ENCODE assay signal across 1 cellular context in genomic region chr16:47392114-47392513, GRCh38.
A peak's percentile ranks its signal among the peaks of the same experiment; 100 is the strongest.
TF ChIP-seq lines count a peak whose summit lies in the region.

No MANE protein-coding gene starts in this region.

TF ChIP-seq in K562, 482 proteins besides CTCF, POLR2A, EP300 and RAD21 (continued from another document and continues in another):
- TF ChIP-seq PRDM10 (IDR thresholded peaks at IDR 0.05; ENCODE audit: partially characterized antibody), result peak; percentile 24
- peak; percentile 58; the same call in 1 of the 2 replicates for TF ChIP-seq HES1 (IDR thresholded peaks at IDR 0.05; ENCODE audit: low read depth)
- TF ChIP-seq, protein P1, sequence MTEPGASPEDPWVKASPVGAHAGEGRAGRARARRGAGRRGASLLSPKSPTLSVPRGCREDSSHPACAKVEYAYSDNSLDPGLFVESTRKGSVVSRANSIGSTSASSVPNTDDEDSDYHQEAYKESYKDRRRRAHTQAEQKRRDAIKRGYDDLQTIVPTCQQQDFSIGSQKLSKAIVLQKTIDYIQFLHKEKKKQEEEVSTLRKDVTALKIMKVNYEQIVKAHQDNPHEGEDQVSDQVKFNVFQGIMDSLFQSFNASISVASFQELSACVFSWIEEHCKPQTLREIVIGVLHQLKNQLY (CRISPR knock-in tag; conservative IDR thresholded peaks at IDR 0.05), result no peak
- TF ChIP-seq NR1H2 (CRISPR knock-in tag; IDR thresholded peaks at IDR 0.05), result no peak
- TF ChIP-seq SIX5 (IDR thresholded peaks at IDR 0.05; ENCODE audit: borderline replicate concordance in 1 of 2, insufficient read depth in 1 of 2, low read depth in 1 of 2, low read length in 2 of 2), result no peak
- no peak for TF ChIP-seq TAF15 (IDR thresholded peaks at IDR 0.05; ENCODE audit: low read depth, low read length)
- peak in 1 of 2 experiments; percentile 60; a peak in 1 of 4 replicates for TF ChIP-seq TBL1XR1 (IDR thresholded peaks at IDR 0.05; ENCODE audit: low read length in 2 of 2)
- TF ChIP-seq ZKSCAN8 (CRISPR knock-in tag; IDR thresholded peaks at IDR 0.05), result no peak
- TF ChIP-seq KDM1A (IDR thresholded peaks at IDR 0.05), result peak in 1 of 2 experiments; percentile 63; a peak in 2 of 4 replicates
- TF ChIP-seq CSDE1 (IDR thresholded peaks at IDR 0.05), result no peak
- TF ChIP-seq ELF4 (CRISPR knock-in tag; IDR thresholded peaks at IDR 0.05), result 0 out of 2 replicates have a peak, but pooled peaks have one; percentile 67
- TF ChIP-seq MYC (IDR thresholded peaks at IDR 0.05; ENCODE audit: low read depth, low read length), result peak; percentile 45; the same call in 1 of the 2 replicates
- no peak for TF ChIP-seq MYC (CRISPR knock-in tag; IDR thresholded peaks at IDR 0.05; ENCODE audit: borderline replicate concordance, low read depth)
- peak; percentile 81 for TF ChIP-seq CTBP1 (IDR thresholded peaks at IDR 0.05; ENCODE audit: borderline replicate concordance)
- TF ChIP-seq JUND (IDR thresholded peaks at IDR 0.05; ENCODE audit: borderline replicate concordance, low read depth, low read length), result peak; percentile 33; the same call in 1 of the 2 replicates
- TF ChIP-seq JUND (tag; IDR thresholded peaks at IDR 0.05; ENCODE audit: borderline replicate concordance, low read depth, low read length), result no peak
- no peak for TF ChIP-seq ZNF75A (CRISPR knock-in tag; IDR thresholded peaks at IDR 0.05)
- peak; percentile 17; the same call in 1 of the 2 replicates for TF ChIP-seq FOXM1 (IDR thresholded peaks at IDR 0.05; ENCODE audit: low read depth)
- TF ChIP-seq FOXM1 (CRISPR knock-in tag; IDR thresholded peaks at IDR 0.05; ENCODE audit: low read depth), result no peak
- no peak for TF ChIP-seq KLF16 (IDR thresholded peaks at IDR 0.05)
- no peak for TF ChIP-seq CREB1 (IDR thresholded peaks at IDR 0.05)
- TF ChIP-seq CREB1 (CRISPR knock-in tag; IDR thresholded peaks at IDR 0.05), result no peak
- TF ChIP-seq, protein P2, sequence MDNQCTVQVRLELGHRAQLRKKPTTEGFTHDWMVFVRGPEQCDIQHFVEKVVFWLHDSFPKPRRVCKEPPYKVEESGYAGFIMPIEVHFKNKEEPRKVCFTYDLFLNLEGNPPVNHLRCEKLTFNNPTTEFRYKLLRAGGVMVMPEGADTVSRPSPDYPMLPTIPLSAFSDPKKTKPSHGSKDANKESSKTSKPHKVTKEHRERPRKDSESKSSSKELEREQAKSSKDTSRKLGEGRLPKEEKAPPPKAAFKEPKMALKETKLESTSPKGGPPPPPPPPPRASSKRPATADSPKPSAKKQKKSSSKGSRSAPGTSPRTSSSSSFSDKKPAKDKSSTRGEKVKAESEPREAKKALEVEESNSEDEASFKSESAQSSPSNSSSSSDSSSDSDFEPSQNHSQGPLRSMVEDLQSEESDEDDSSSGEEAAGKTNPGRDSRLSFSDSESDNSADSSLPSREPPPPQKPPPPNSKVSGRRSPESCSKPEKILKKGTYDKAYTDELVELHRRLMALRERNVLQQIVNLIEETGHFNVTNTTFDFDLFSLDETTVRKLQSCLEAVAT (IDR thresholded peaks at IDR 0.05), result peak in 1 of 2 experiments; percentile 98; a peak in 2 of 4 replicates
- TF ChIP-seq ATF2 (CRISPR knock-in tag; IDR thresholded peaks at IDR 0.05), result no peak
- TF ChIP-seq PRMT5 (CRISPR knock-in tag; IDR thresholded peaks at IDR 0.05), result no peak
- peak; percentile 54; the same call in 1 of the 2 replicates for TF ChIP-seq MTA3 (IDR thresholded peaks at IDR 0.05; ENCODE audit: borderline replicate concordance)
- 0 out of 3 replicates have a peak, but pooled peaks of 1 of the 2 experiments have one; percentile 20 for TF ChIP-seq CBX3 (IDR thresholded peaks at IDR 0.05; ENCODE audit: borderline replicate concordance in 1 of 2, low read length in 2 of 2)
- TF ChIP-seq ZBTB17 (CRISPR knock-in tag; IDR thresholded peaks at IDR 0.05), result peak; percentile 28; the same call in 1 of the 2 replicates
- TF ChIP-seq, protein P3, sequence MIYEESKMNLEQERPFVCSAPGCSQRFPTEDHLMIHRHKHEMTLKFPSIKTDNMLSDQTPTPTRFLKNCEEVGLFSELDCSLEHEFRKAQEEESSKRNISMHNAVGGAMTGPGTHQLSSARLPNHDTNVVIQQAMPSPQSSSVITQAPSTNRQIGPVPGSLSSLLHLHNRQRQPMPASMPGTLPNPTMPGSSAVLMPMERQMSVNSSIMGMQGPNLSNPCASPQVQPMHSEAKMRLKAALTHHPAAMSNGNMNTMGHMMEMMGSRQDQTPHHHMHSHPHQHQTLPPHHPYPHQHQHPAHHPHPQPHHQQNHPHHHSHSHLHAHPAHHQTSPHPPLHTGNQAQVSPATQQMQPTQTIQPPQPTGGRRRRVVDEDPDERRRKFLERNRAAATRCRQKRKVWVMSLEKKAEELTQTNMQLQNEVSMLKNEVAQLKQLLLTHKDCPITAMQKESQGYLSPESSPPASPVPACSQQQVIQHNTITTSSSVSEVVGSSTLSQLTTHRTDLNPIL (CRISPR knock-in tag; IDR thresholded peaks at IDR 0.05), result no peak
- no peak for TF ChIP-seq ZNF121 (CRISPR knock-in tag; conservative IDR thresholded peaks at IDR 0.05)
- no peak for TF ChIP-seq HIVEP1 (CRISPR knock-in tag; IDR thresholded peaks at IDR 0.05)
- TF ChIP-seq BDP1 (IDR thresholded peaks at IDR 0.05; ENCODE audit: insufficient read depth, insufficient read length), result no peak
- TF ChIP-seq, protein P4, sequence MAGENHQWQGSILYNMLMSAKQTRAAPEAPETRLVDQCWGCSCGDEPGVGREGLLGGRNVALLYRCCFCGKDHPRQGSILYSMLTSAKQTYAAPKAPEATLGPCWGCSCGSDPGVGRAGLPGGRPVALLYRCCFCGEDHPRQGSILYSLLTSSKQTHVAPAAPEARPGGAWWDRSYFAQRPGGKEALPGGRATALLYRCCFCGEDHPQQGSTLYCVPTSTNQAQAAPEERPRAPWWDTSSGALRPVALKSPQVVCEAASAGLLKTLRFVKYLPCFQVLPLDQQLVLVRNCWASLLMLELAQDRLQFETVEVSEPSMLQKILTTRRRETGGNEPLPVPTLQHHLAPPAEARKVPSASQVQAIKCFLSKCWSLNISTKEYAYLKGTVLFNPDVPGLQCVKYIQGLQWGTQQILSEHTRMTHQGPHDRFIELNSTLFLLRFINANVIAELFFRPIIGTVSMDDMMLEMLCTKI (IDR thresholded peaks at IDR 0.05; ENCODE audit: partially characterized antibody), result no peak
- TF ChIP-seq SOX6 (IDR thresholded peaks at IDR 0.05), result peak; percentile 75
- TF ChIP-seq SREBF1 (IDR thresholded peaks at IDR 0.05; ENCODE audit: borderline replicate concordance, low read depth, low read length), result no peak
- peak; percentile 47; the same call in 1 of the 2 replicates for TF ChIP-seq CREM (IDR thresholded peaks at IDR 0.05; ENCODE audit: low read depth)
- TF ChIP-seq ETS2 (tag; IDR thresholded peaks at IDR 0.05; ENCODE audit: borderline replicate concordance, poor library complexity, severe bottlenecking), result no peak
- TF ChIP-seq EGR1 (conservative IDR thresholded peaks at IDR 0.05), result peak; percentile 85
- peak in 1 of 2 experiments; percentile 90; a peak in 2 of 4 replicates for TF ChIP-seq RCOR1 (IDR thresholded peaks at IDR 0.05; ENCODE audit: borderline replicate concordance in 1 of 2, low read depth in 2 of 2, low read length in 2 of 2)
- TF ChIP-seq RBFOX2 (IDR thresholded peaks at IDR 0.05; ENCODE audit: low read depth, low read length), result no peak
- no peak for TF ChIP-seq POLR3G (IDR thresholded peaks at IDR 0.05; ENCODE audit: extremely low read depth, insufficient read length, insufficient replicate concordance)
- TF ChIP-seq TFE3 (CRISPR knock-in tag; IDR thresholded peaks at IDR 0.05), result no peak
- no peak for TF ChIP-seq HNRNPH1 (optimal IDR thresholded peaks at IDR 0.05; ENCODE audit: low read depth, low read length)
- no peak for TF ChIP-seq EP400 (IDR thresholded peaks at IDR 0.05)
- 0 out of 2 replicates have a peak, but pooled peaks have one; percentile 26 for TF ChIP-seq MYNN (IDR thresholded peaks at IDR 0.05)
- TF ChIP-seq MYNN (CRISPR knock-in tag; IDR thresholded peaks at IDR 0.05), result no peak
- TF ChIP-seq, protein P5, sequence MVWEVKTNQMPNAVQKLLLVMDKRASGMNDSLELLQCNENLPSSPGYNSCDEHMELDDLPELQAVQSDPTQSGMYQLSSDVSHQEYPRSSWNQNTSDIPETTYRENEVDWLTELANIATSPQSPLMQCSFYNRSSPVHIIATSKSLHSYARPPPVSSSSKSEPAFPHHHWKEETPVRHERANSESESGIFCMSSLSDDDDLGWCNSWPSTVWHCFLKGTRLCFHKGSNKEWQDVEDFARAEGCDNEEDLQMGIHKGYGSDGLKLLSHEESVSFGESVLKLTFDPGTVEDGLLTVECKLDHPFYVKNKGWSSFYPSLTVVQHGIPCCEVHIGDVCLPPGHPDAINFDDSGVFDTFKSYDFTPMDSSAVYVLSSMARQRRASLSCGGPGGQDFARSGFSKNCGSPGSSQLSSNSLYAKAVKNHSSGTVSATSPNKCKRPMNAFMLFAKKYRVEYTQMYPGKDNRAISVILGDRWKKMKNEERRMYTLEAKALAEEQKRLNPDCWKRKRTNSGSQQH (CRISPR knock-in tag; IDR thresholded peaks at IDR 0.05), result peak; percentile 32; the same call in 1 of the 2 replicates
- no peak for TF ChIP-seq HDAC6 (IDR thresholded peaks at IDR 0.05; ENCODE audit: low read depth, low read length)
